2 cellular contexts compared by ENCODE assay signal in genomic region chr4:11805837-11806236, GRCh38.
TF ChIP-seq lines count a peak whose summit lies in the region.

No MANE protein-coding gene starts in this region.

TF ChIP-seq in IMR-90, 13 proteins besides CTCF, POLR2A, EP300 and RAD21 (continued from another document):
- TF ChIP-seq BHLHE40 (IDR thresholded peaks at IDR 0.05; ENCODE audit: low read depth, low read length) (no peak), MAZ (IDR thresholded peaks at IDR 0.05; ENCODE audit: borderline replicate concordance, low read depth, low read length) (no peak), SMC3 (IDR thresholded peaks at IDR 0.05; ENCODE audit: low read depth, low read length) (no peak), RFX5 (IDR thresholded peaks at IDR 0.05; ENCODE audit: low read depth, low read length) (no peak), NFE2L2 (IDR thresholded peaks at IDR 0.05; ENCODE audit: low read depth, low read length) (no peak), FOS (IDR thresholded peaks at IDR 0.05; ENCODE audit: low read depth, low read length) (no peak), RCOR1 (IDR thresholded peaks at IDR 0.05; ENCODE audit: insufficient replicate concordance, low read length) (no peak), CEBPB (IDR thresholded peaks at IDR 0.05; ENCODE audit: low read depth, low read length) (no peak), CHD1 (IDR thresholded peaks at IDR 0.05; ENCODE audit: low read depth, low read length) (no peak), MXI1 (IDR thresholded peaks at IDR 0.05; ENCODE audit: borderline replicate concordance, low read depth, low read length) (no peak), MAFK (IDR thresholded peaks at IDR 0.05; ENCODE audit: low read depth, low read length) (no peak)
- TF ChIP-seq, protein P1, sequence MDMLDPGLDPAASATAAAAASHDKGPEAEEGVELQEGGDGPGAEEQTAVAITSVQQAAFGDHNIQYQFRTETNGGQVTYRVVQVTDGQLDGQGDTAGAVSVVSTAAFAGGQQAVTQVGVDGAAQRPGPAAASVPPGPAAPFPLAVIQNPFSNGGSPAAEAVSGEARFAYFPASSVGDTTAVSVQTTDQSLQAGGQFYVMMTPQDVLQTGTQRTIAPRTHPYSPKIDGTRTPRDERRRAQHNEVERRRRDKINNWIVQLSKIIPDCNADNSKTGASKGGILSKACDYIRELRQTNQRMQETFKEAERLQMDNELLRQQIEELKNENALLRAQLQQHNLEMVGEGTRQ (IDR thresholded peaks at IDR 0.05; ENCODE audit: low read depth, low read length): no peak

TF ChIP-seq in WTC11, 78 proteins besides CTCF, POLR2A, EP300 and RAD21 (continued from another document):
- TF ChIP-seq ATF6 (CRISPR knock-in tag; IDR thresholded peaks at IDR 0.05): no peak
- no peak for TF ChIP-seq TCF7 (CRISPR knock-in tag; IDR thresholded peaks at IDR 0.05; ENCODE audit: low read depth)
- TF ChIP-seq RORB (CRISPR knock-in tag; IDR thresholded peaks at IDR 0.05): no peak
- TF ChIP-seq MYBL2 (CRISPR knock-in tag; IDR thresholded peaks at IDR 0.05): no peak
- TF ChIP-seq JUN (CRISPR knock-in tag; IDR thresholded peaks at IDR 0.05): no peak
